1 cellular context compared by ENCODE assay signal in genomic region chr12:116347265-116347664, GRCh38.
A peak's percentile ranks its signal among the peaks of the same experiment; 100 is the strongest.
TF ChIP-seq lines count a peak whose summit lies in the region.

No MANE protein-coding gene starts in this region.

TF ChIP-seq in K562, 482 proteins besides CTCF, POLR2A, EP300 and RAD21 (continued from another document and continues in another):
- TF ChIP-seq E2F1 (CRISPR knock-in tag; IDR thresholded peaks at IDR 0.05), result no peak
- no peak for TF ChIP-seq TSHZ1 (CRISPR knock-in tag; IDR thresholded peaks at IDR 0.05)
- TF ChIP-seq EHMT2 (IDR thresholded peaks at IDR 0.05), result no peak
- TF ChIP-seq RREB1 (CRISPR knock-in tag; IDR thresholded peaks at IDR 0.05), result no peak
- no peak for TF ChIP-seq ZNF512 (tag; IDR thresholded peaks at IDR 0.05)
- no peak for TF ChIP-seq TFAP4 (CRISPR knock-in tag; IDR thresholded peaks at IDR 0.05; ENCODE audit: borderline replicate concordance)
- peak; percentile 76 for TF ChIP-seq BCOR (IDR thresholded peaks at IDR 0.05)
- TF ChIP-seq ZNF395 (CRISPR knock-in tag; IDR thresholded peaks at IDR 0.05), result no peak
- no peak for TF ChIP-seq ZNF24 (IDR thresholded peaks at IDR 0.05)
- TF ChIP-seq RCOR1 (IDR thresholded peaks at IDR 0.05; ENCODE audit: borderline replicate concordance in 1 of 2, low read depth in 2 of 2, low read length in 2 of 2), result peak in 1 of 2 experiments; percentile 48; a peak in 1 of 4 replicates
- no peak for TF ChIP-seq XRCC4 (IDR thresholded peaks at IDR 0.05; ENCODE audit: extremely low read depth, insufficient read depth, insufficient read length)
- no peak for TF ChIP-seq NR1H2 (CRISPR knock-in tag; IDR thresholded peaks at IDR 0.05)
- TF ChIP-seq GMEB1 (CRISPR knock-in tag; IDR thresholded peaks at IDR 0.05), result no peak
- no peak for TF ChIP-seq ZNF253 (CRISPR knock-in tag; conservative IDR thresholded peaks at IDR 0.05)
- TF ChIP-seq ZBED1 (IDR thresholded peaks at IDR 0.05), result no peak
- no peak for TF ChIP-seq CAMTA2 (CRISPR knock-in tag; conservative IDR thresholded peaks at IDR 0.05)
- no peak for TF ChIP-seq HSF4 (CRISPR knock-in tag; IDR thresholded peaks at IDR 0.05; ENCODE audit: borderline replicate concordance)
- no peak for TF ChIP-seq ZBTB17 (CRISPR knock-in tag; IDR thresholded peaks at IDR 0.05)
- no peak for TF ChIP-seq ZNF778 (CRISPR knock-in tag; IDR thresholded peaks at IDR 0.05)
- TF ChIP-seq TAL1 (IDR thresholded peaks at IDR 0.05), result peak; percentile 4; the same call in 1 of the 2 replicates
- TF ChIP-seq ZNF277 (CRISPR knock-in tag; IDR thresholded peaks at IDR 0.05; ENCODE audit: borderline replicate concordance), result no peak
- TF ChIP-seq MEIS2 (IDR thresholded peaks at IDR 0.05; ENCODE audit: partially characterized antibody), result peak; percentile 52
- TF ChIP-seq HMGXB4 (CRISPR knock-in tag; IDR thresholded peaks at IDR 0.05), result no peak
- no peak for TF ChIP-seq RAD51 (IDR thresholded peaks at IDR 0.05; ENCODE audit: borderline replicate concordance, low read depth)
- TF ChIP-seq CBFA2T3 (IDR thresholded peaks at IDR 0.05), result peak; percentile 66
- TF ChIP-seq HINFP (tag; conservative IDR thresholded peaks at IDR 0.05; ENCODE audit: low read depth), result no peak
- TF ChIP-seq DACH1 (IDR thresholded peaks at IDR 0.05; ENCODE audit: partially characterized antibody), result no peak
- no peak for TF ChIP-seq PHF20 (IDR thresholded peaks at IDR 0.05; ENCODE audit: partially characterized antibody)
- no peak for TF ChIP-seq NR2C2 (CRISPR knock-in tag; IDR thresholded peaks at IDR 0.05)
- TF ChIP-seq NR2C2 (tag; IDR thresholded peaks at IDR 0.05), result no peak
- TF ChIP-seq E4F1 (CRISPR knock-in tag; IDR thresholded peaks at IDR 0.05; ENCODE audit: borderline replicate concordance), result no peak
- no peak for TF ChIP-seq SOX6 (IDR thresholded peaks at IDR 0.05)
- TF ChIP-seq SMARCA5 (IDR thresholded peaks at IDR 0.05), result no peak
- TF ChIP-seq NFATC3 (IDR thresholded peaks at IDR 0.05), result no peak
- no peak for TF ChIP-seq HMGN3 (IDR thresholded peaks at IDR 0.05; ENCODE audit: borderline replicate concordance, extremely low read depth, insufficient read length, low read depth, low read length)
